Comparison of ENCODE assay signal across 31 cellular contexts in genomic region chr11:33457948-33458347, GRCh38.
"Had no signal": no experiment of that assay in that cellular context is flagged by ENCODE, and none has a peak within 500 bp of the region (broad histone marks: within the 10 kb centered on the region; RNA-seq: fewer than 3 reads in every experiment).

No MANE protein-coding gene starts in this region.

- H3K4me2 ChIP-seq: PC-9 had no signal

- H3K36me3 ChIP-seq: adrenal gland, breast epithelium had no signal

- H2AFZ ChIP-seq: PC-9 had no signal

- H3K36me3 Mint-ChIP-seq: activated naive CD4-positive, alpha-beta T cell treated with anti-CD3 and anti-CD28 coated beads, Interleukin-2, amount 50 U/mL, for 72 hours; WTC11 had no signal

- DNase-seq: activated CD4-positive, alpha-beta T cell treated with anti-CD3 and anti-CD28 coated beads for 36 hours; activated CD4-positive, alpha-beta T cell treated with anti-CD3 and anti-CD28 coated beads, Interleukin-2, amount 10 ng/mL, durations not matched to agents 7 days and 5 days; activated CD4-positive, alpha-beta T cell treated with anti-CD3 and anti-CD28 coated beads, Interleukin-2, amount 50 U/mL, for 48 hours; activated CD8-positive, alpha-beta T cell treated with anti-CD3 and anti-CD28 coated beads, Interleukin-2, amount 10 ng/mL, durations not matched to agents 7 days and 5 days; activated gamma-delta T cell treated with Interleukin-2 at 50 U/mL for 16 hours; activated naive CD4-positive, alpha-beta T cell treated with anti-CD3 and anti-CD28 coated beads for 36 hours; activated T-cell treated with anti-CD3 and anti-CD28 coated beads, Interleukin-2, amount 50 U/mL, for 4 hours; adrenal gland; body of pancreas; NCI-H1048; NCI-H1436 treated with DMSO at 0.1 percent for 48 hours; NCI-H1694 treated with DMSO at 0.1 percent for 48 hours; NCI-H2029 treated with DMSO at 0.1 percent for 48 hours; NCI-H2107; NCI-H2171; NCI-H510A; NCI-H526; NCI-H748 treated with DMSO at 0.1 percent for 48 hours; NK-92 treated with Interleukin-12 subunit alpha and Interleukin-12 subunit beta, amount 100 ng/mL, for 24 hours; PC-9; SIG-M5; T1000 had no signal

- H3K27ac Mint-ChIP-seq: activated CD4-positive, alpha-beta T cell treated with anti-CD3 and anti-CD28 coated beads for 36 hours; activated CD4-positive, alpha-beta T cell treated with anti-CD3 and anti-CD28 coated beads, Interleukin-2, amount 10 ng/mL, durations not matched to agents 7 days and 5 days; activated CD8-positive, alpha-beta T cell treated with anti-CD3 and anti-CD28 coated beads, Interleukin-2, amount 10 ng/mL, durations not matched to agents 7 days and 5 days; activated naive CD4-positive, alpha-beta T cell treated with anti-CD3 and anti-CD28 coated beads for 36 hours; activated naive CD4-positive, alpha-beta T cell treated with anti-CD3 and anti-CD28 coated beads, Interleukin-2, amount 50 U/mL, for 72 hours; activated T-helper 1 cell treated with anti-CD3 and anti-CD28 coated beads, Interleukin-12 subunit alpha, Interleukin-12 subunit beta, Interleukin-2, Interleukin-4 antibody, amounts not matched to agents 30 ng/mL and 10 ng/mL and 1 ng/mL, durations not matched to agents 14 hours and 24 hours and 36 hours; WTC11 had no signal

- H3K27me3 ChIP-seq: adrenal gland, body of pancreas, breast epithelium had no signal

- FAIRE-seq: astrocyte, RCC 7860 had no signal

- H3K4me3 Mint-ChIP-seq: activated CD4-positive, alpha-beta T cell treated with anti-CD3 and anti-CD28 coated beads for 36 hours; activated CD4-positive, alpha-beta T cell treated with anti-CD3 and anti-CD28 coated beads, Interleukin-2, amount 10 ng/mL, durations not matched to agents 7 days and 5 days; activated CD8-positive, alpha-beta T cell treated with anti-CD3 and anti-CD28 coated beads, Interleukin-2, amount 10 ng/mL, durations not matched to agents 7 days and 5 days; activated naive CD4-positive, alpha-beta T cell treated with anti-CD3 and anti-CD28 coated beads for 36 hours; activated T-cell treated with anti-CD3 and anti-CD28 coated beads, Interleukin-2, amount 50 U/mL, for 4 hours; activated T-helper 1 cell treated with anti-CD3 and anti-CD28 coated beads, Interleukin-12 subunit alpha, Interleukin-12 subunit beta, Interleukin-2, Interleukin-4 antibody, amounts not matched to agents 30 ng/mL and 10 ng/mL and 1 ng/mL, durations not matched to agents 14 hours and 24 hours and 36 hours; WTC11 had no signal

- H3K27ac ChIP-seq: adrenal gland, body of pancreas, breast epithelium, PC-9, RWPE1 had no signal

- H3K4me3 ChIP-seq: adrenal gland, body of pancreas, breast epithelium, PC-9 had no signal

- H3K9me3 ChIP-seq: adrenal gland, body of pancreas, breast epithelium had no signal

- H3K9me3 Mint-ChIP-seq: activated CD4-positive, alpha-beta T cell treated with anti-CD3 and anti-CD28 coated beads, Interleukin-2, amount 10 ng/mL, durations not matched to agents 7 days and 5 days; activated naive CD4-positive, alpha-beta T cell treated with anti-CD3 and anti-CD28 coated beads for 36 hours; activated naive CD4-positive, alpha-beta T cell treated with anti-CD3 and anti-CD28 coated beads, Interleukin-2, amount 50 U/mL, for 72 hours; activated T-cell treated with anti-CD3 and anti-CD28 coated beads, Interleukin-2, amount 50 U/mL, for 4 hours; activated T-helper 1 cell treated with anti-CD3 and anti-CD28 coated beads, Interleukin-12 subunit alpha, Interleukin-12 subunit beta, Interleukin-2, Interleukin-4 antibody, amounts not matched to agents 30 ng/mL and 10 ng/mL and 1 ng/mL, durations not matched to agents 14 hours and 24 hours and 36 hours; WTC11 had no signal

- H3K4me1 ChIP-seq: adrenal gland, body of pancreas, breast epithelium had no signal

- ATAC-seq: activated CD4-positive, alpha-beta T cell treated with anti-CD3 and anti-CD28 coated beads for 36 hours; activated CD4-positive, CD25-positive, alpha-beta regulatory T cell treated with anti-CD3 and anti-CD28 coated beads, Interleukin-2, amount 50 U/mL, for 24 hours; activated CD8-positive, alpha-beta T cell treated with anti-CD3 and anti-CD28 coated beads, Interleukin-2, amount 10 ng/mL, durations not matched to agents 7 days and 5 days; activated naive CD4-positive, alpha-beta T cell treated with anti-CD3 and anti-CD28 coated beads, Interleukin-2, amount 50 U/mL, for 72 hours; activated T-cell treated with anti-CD3 and anti-CD28 coated beads, Interleukin-2, amount 50 U/mL, for 4 hours; body of pancreas; Right ventricle myocardium inferior; WTC11 had no signal

- H3K4me1 Mint-ChIP-seq: activated CD4-positive, alpha-beta T cell treated with anti-CD3 and anti-CD28 coated beads for 36 hours; activated CD4-positive, alpha-beta T cell treated with anti-CD3 and anti-CD28 coated beads, Interleukin-2, amount 10 ng/mL, durations not matched to agents 7 days and 5 days; WTC11 had no signal
